ENCODE assay signal across 23 cellular contexts in genomic region chr7:1637155-1637554, GRCh38.
"Had no signal": no experiment of that assay in that cellular context is flagged by ENCODE, and none has a peak within 500 bp of the region (broad histone marks: within the 10 kb centered on the region; RNA-seq: fewer than 3 reads in every experiment).

No MANE protein-coding gene starts in this region.

- H3K36me3 ChIP-seq: esophagus squamous epithelium, neural progenitor cell, right lobe of liver, thyroid gland had no signal

- H3K4me2 ChIP-seq: neural progenitor cell had no signal

- H3K9me3 ChIP-seq: thyroid gland had no signal

- H3K9ac ChIP-seq: neural progenitor cell, parathyroid adenoma had no signal

- H2AFZ ChIP-seq: neural progenitor cell, parathyroid adenoma had no signal

- H3K4me3 ChIP-seq: esophagus squamous epithelium, lung, mucosa of descending colon, neural progenitor cell, right lobe of liver, thyroid gland had no signal

- ATAC-seq: effector memory CD8-positive, alpha-beta T cell; left lobe of liver; mucosa of descending colon; natural killer cell treated with Interleukin-12 subunit alpha and Interleukin-12 subunit beta and Interleukin-15 and Interleukin-18, amount 100 ng/mL, for 72 hours; right lobe of liver; stimulated activated naive B cell treated with anti-CD40 and anti-IgM and Interleukin-4, amounts not matched to agents 10 μg/mL and 1 μg/mL and 100 μg/mL, for 72 hours; stimulated activated naive CD8-positive, alpha-beta T cell treated with anti-CD3 and anti-CD28 coated beads, Interleukin-15, amount 100 ng/mL, for 72 hours had no signal

- FAIRE-seq: endometrium, frontal cortex, kidney, small intestine had no signal

- H3K27ac ChIP-seq: esophagus squamous epithelium, neural progenitor cell, parathyroid adenoma, right lobe of liver, thyroid gland had no signal

- H3K4me1 ChIP-seq: neural progenitor cell, parathyroid adenoma, right lobe of liver, thyroid gland had no signal

- H3K27me3 ChIP-seq: neural progenitor cell, right lobe of liver, thyroid gland had no signal

- DNase-seq: cortex of kidney; effector memory CD8-positive, alpha-beta T cell; erythroblast; esophagus squamous epithelium; kidney; mesenchymal stem cell; naive B cell; right lobe of liver; small intestine; stimulated activated CD4-positive, alpha-beta T cell treated with anti-CD3 and anti-CD28 coated beads, Interleukin-15, amount 100 ng/mL, for 24 hours; stimulated activated CD4-positive, alpha-beta T cell treated with anti-CD3 and anti-CD28 coated beads, Interleukin-2, amount 100 ng/mL, for 48 hours; stimulated activated naive B cell treated with anti-CD40 and anti-IgM and Interleukin-4, amounts not matched to agents 10 μg/mL and 1 μg/mL and 100 μg/mL, for 72 hours; stimulated activated naive CD8-positive, alpha-beta T cell treated with anti-CD3 and anti-CD28 coated beads, Interleukin-15, amount 100 ng/mL, for 72 hours; thyroid gland; trophoblast cell had no signal

- H3K79me2 ChIP-seq: parathyroid adenoma had no signal
